Comparison of ENCODE assay signal across 10 cellular contexts in the genomic region with DNA sequence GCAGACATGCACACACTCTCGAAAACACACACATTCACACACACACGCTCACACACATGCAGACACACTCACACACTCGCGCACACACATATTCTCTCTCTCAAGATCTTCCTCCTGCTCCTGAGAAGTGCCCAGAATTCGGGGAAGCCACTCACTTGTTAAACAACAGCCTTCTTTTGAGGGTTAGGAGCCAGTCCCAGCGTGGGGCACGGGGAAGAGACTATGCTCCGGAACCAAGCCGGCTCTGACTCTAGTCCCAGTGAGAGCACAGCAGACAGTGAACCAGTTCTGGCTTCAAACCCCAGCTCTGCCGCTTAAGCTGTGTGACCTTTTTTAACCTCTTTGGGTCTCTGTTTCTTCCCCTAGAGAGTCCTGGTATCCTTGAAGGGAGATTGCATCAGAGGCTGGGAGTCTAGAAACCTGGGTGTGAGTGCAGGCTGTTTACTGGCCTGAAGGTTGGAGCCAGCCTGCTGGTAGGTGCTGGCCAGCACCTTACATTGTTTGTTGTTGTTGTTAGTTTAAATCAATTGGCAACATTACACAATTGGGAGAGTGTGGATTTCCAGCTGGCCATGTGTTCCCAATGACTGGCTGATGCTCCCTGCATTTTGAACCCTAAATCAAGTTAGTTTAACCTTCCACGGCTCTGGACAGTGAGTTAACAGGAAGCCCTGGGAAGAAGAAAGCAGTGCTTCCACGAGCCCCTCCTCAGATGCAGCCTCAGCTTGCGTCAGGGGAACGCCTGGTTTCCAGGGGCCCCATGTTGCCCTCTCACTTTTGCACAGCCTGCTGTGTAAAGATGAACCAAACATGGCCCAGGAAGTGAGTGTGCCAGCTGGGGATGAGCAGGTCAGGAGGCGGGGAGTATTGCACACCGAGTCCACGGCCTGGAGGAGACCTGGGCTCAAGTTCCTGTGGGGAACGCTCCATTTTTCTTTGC.
DNase-seq lines count a peak whose midpoint lies in the region; ATAC-seq and TF ChIP-seq lines count a peak whose summit lies in the region.
"Had no signal": no experiment of that assay in that cellular context is flagged by ENCODE, and none has a peak within 500 bp of the region (broad histone marks: within the 10 kb centered on the region; RNA-seq: fewer than 3 reads in every experiment).

No MANE protein-coding gene starts in this region.

- peaks cover 4% of the 10 kb centered on the region for H3K4me1 Mint-ChIP-seq in activated naive CD4-positive, alpha-beta T cell treated with anti-CD3 and anti-CD28 coated beads for 36 hours (ENCODE audit: low read depth)
- H3K4me1 Mint-ChIP-seq in activated T-cell treated with anti-CD3 and anti-CD28 coated beads, Interleukin-2, amount 50 U/mL, for 4 hours (ENCODE audit: low read depth), result peaks cover 13% of the 10 kb centered on the region

- peak overlapping the region in 1 of 2 donors; percentile 21 for H3K4me3 ChIP-seq in duodenal mucosa (ENCODE audit: low read depth in 1 of 2, low read length in 2 of 2)
- H3K4me3 ChIP-seq in muscle layer of duodenum (ENCODE audit: low read depth in 1 of 2, low read length in 2 of 2), result peak overlapping the region in 1 of 2 donors; percentile 14
- no peak overlapping the region for H3K4me3 ChIP-seq in upper lobe of right lung

- no peak for TF ChIP-seq CTCF in upper lobe of right lung (IDR thresholded peaks at IDR 0.05)

- H3K9me3 ChIP-seq in duodenal mucosa (ENCODE audit: control insufficient read depth in 1 of 2, low read length in 2 of 2) (no peaks in the 10 kb centered on the region), muscle layer of duodenum (ENCODE audit: control insufficient read depth in 1 of 2, low read length in 2 of 2) (no peaks in the 10 kb centered on the region), upper lobe of right lung (no peaks in the 10 kb centered on the region)

- intact Hi-C loops in activated naive CD4-positive, alpha-beta T cell treated with anti-CD3 and anti-CD28 coated beads for 36 hours (cut with micrococcal nuclease), result no loop called here
- intact Hi-C loops in upper lobe of right lung (cut with DNase I), result no loop called here

- H3K36me3 ChIP-seq in duodenal mucosa (ENCODE audit: control insufficient read depth in 1 of 2, insufficient read depth in 2 of 2, low read length in 2 of 2) (no peaks in the 10 kb centered on the region), muscle layer of duodenum (ENCODE audit: control insufficient read depth in 1 of 2, insufficient read depth in 2 of 2, low read length in 2 of 2) (no peaks in the 10 kb centered on the region), upper lobe of right lung (no peaks in the 10 kb centered on the region)

- peak; percentile 40 for ATAC-seq in upper lobe of right lung
- no peak for ATAC-seq in activated T-cell treated with anti-CD3 and anti-CD28 coated beads, Interleukin-2, amount 50 U/mL, for 4 hours

- peaks cover under 1% of the 10 kb centered on the region for H3K27me3 Mint-ChIP-seq in activated naive CD4-positive, alpha-beta T cell treated with anti-CD3 and anti-CD28 coated beads for 36 hours (ENCODE audit: low read depth)
- peaks cover 4% of the 10 kb centered on the region for H3K27me3 Mint-ChIP-seq in activated T-cell treated with anti-CD3 and anti-CD28 coated beads, Interleukin-2, amount 50 U/mL, for 4 hours (ENCODE audit: low read depth)
- H3K27me3 Mint-ChIP-seq: CD4-positive, CD25-positive, alpha-beta regulatory T cell had no signal

- peaks cover 2% of the 10 kb centered on the region for H3K9me3 Mint-ChIP-seq in activated naive CD4-positive, alpha-beta T cell treated with anti-CD3 and anti-CD28 coated beads for 36 hours
- H3K9me3 Mint-ChIP-seq in activated T-cell treated with anti-CD3 and anti-CD28 coated beads, Interleukin-2, amount 50 U/mL, for 4 hours, result peaks cover 6% of the 10 kb centered on the region

- CTCF ChIA-PET in activated naive CD4-positive, alpha-beta T cell treated with anti-CD3 and anti-CD28 coated beads for 36 hours (lab: Charles Lee), result no interaction called here

- H3K27ac Mint-ChIP-seq in activated naive CD4-positive, alpha-beta T cell treated with anti-CD3 and anti-CD28 coated beads for 36 hours, result no peak overlapping the region
- H3K27ac Mint-ChIP-seq: CD4-positive, CD25-positive, alpha-beta regulatory T cell had no signal

- H3K4me3 Mint-ChIP-seq in activated naive CD4-positive, alpha-beta T cell treated with anti-CD3 and anti-CD28 coated beads for 36 hours, result no peak overlapping the region
- no peak overlapping the region for H3K4me3 Mint-ChIP-seq in activated T-cell treated with anti-CD3 and anti-CD28 coated beads, Interleukin-2, amount 50 U/mL, for 4 hours
- H3K4me3 Mint-ChIP-seq: CD4-positive, CD25-positive, alpha-beta regulatory T cell had no signal

- H3K4me1 ChIP-seq in duodenal mucosa (ENCODE audit: control insufficient read depth in 1 of 2, insufficient read depth in 2 of 2, low read length in 2 of 2), result peaks cover 12 to 13% of the 10 kb centered on the region in 2 donors
- H3K4me1 ChIP-seq in muscle layer of duodenum (ENCODE audit: control insufficient read depth in 1 of 2, insufficient read depth in 2 of 2, low read length in 2 of 2), result peaks cover 4 to 24% of the 10 kb centered on the region in 2 donors
- H3K4me1 ChIP-seq in upper lobe of right lung, result peaks cover 27% of the 10 kb centered on the region

- H3K36me3 Mint-ChIP-seq in activated naive CD4-positive, alpha-beta T cell treated with anti-CD3 and anti-CD28 coated beads for 36 hours (ENCODE audit: low read depth), result no peaks in the 10 kb centered on the region
- no peaks in the 10 kb centered on the region for H3K36me3 Mint-ChIP-seq in activated T-cell treated with anti-CD3 and anti-CD28 coated beads, Interleukin-2, amount 50 U/mL, for 4 hours (ENCODE audit: insufficient read depth)
- H3K36me3 Mint-ChIP-seq: CD4-positive, CD25-positive, alpha-beta regulatory T cell had no signal

- H3K9ac ChIP-seq in duodenal mucosa (ENCODE audit: low read depth in 1 of 2, low read length in 2 of 2), result no peak overlapping the region

- H3K27me3 ChIP-seq in duodenal mucosa (ENCODE audit: control insufficient read depth in 1 of 2, insufficient read depth in 2 of 2, low read length in 2 of 2) (no peaks in the 10 kb centered on the region), muscle layer of duodenum (ENCODE audit: low read depth, low read length) (no peaks in the 10 kb centered on the region), upper lobe of right lung (no peaks in the 10 kb centered on the region)

- peak overlapping the region; percentile 10 for H3K27ac ChIP-seq in duodenal mucosa (ENCODE audit: low read depth, low read length)
- H3K27ac ChIP-seq in muscle layer of duodenum (ENCODE audit: low read length), result peak overlapping the region; percentile 69
- peak overlapping the region; percentile 74 for H3K27ac ChIP-seq in upper lobe of right lung

- peak; percentile 47 for DNase-seq in activated naive CD4-positive, alpha-beta T cell treated with anti-CD3 and anti-CD28 coated beads for 36 hours
- DNase-seq in activated naive CD4-positive, alpha-beta T cell treated with Interleukin-2 at 50 U/mL for 16 hours, result no peak
- no peak for DNase-seq in upper lobe of right lung
- DNase-seq in SHP77 treated with DMSO at 0.1 percent for 48 hours (lab: John Stamatoyannopoulos, UW), result no peak
- DNase-seq in activated T-cell treated with anti-CD3 and anti-CD28 coated beads, Interleukin-2, amount 50 U/mL, for 4 hours, result no peak
- DNase-seq in dermis blood vessel endothelial cell, result no peak
- DNase-seq: CD4-positive, CD25-positive, alpha-beta regulatory T cell; GOT3 had no signal

Comparison
In these comparisons a context has a peak if more than half of its experiments do, and no peak if none do; other contexts are left out.
1. H3K27ac ChIP-seq: peak in every context shown above with its lines; median percentile 74 in upper lobe of right lung; 69 in muscle layer of duodenum; 10 in duodenal mucosa.